In genomic region chr10:71246591-71247143, GRCh38 we compare ENCODE assay signal across 11 cellular contexts. TPM values are rescaled to one million over a fixed set of nuclear protein-coding genes. Genes with fewer than 3 reads are reported as not detected.
DNase-seq lines count a peak whose midpoint lies in the region; ATAC-seq and FAIRE-seq lines count a peak whose summit lies in the region.
"Had no signal": no experiment of that assay in that cellular context is flagged by ENCODE, and none has a peak within 500 bp of the region (broad histone marks: within the 10 kb centered on the region; RNA-seq: fewer than 3 reads in every experiment).

No MANE protein-coding gene starts in this region.

- peaks cover 0 to 8% (median 0%) of the 10 kb centered on the region in 5 donors for H3K27me3 Mint-ChIP-seq in naive thymus-derived CD4-positive, alpha-beta T cell

- peaks cover 10 to 14% of the 10 kb centered on the region in 2 donors for H3K4me1 ChIP-seq in small intestine (ENCODE audit: control insufficient read depth in 2 of 2, insufficient read depth in 1 of 2, low read depth in 1 of 2, low read length in 1 of 2)
- no peaks in the 10 kb centered on the region for H3K4me1 ChIP-seq in naive thymus-derived CD4-positive, alpha-beta T cell (ENCODE audit: control insufficient read depth in 2 of 2, insufficient read depth in 2 of 2, low read length in 2 of 2)

- H3K4me3 Mint-ChIP-seq in naive thymus-derived CD4-positive, alpha-beta T cell: no peak overlapping the region

- no peak for ATAC-seq in left cardiac atrium
- ATAC-seq in naive thymus-derived CD4-positive, alpha-beta T cell: no peak
- ATAC-seq in GM19023 (IDR thresholded peaks at IDR 0.05; ENCODE audit: unreplicated experiment): no peak

- 0 out of 2 replicates have a peak overlapping the region, but pooled peaks have one; percentile 13 for H3K27ac ChIP-seq in SK-N-MC
- peak overlapping the region; percentile 87 to 91 for H3K27ac ChIP-seq in small intestine (ENCODE audit: low read depth in 1 of 2, low read length in 1 of 2)
- no peak overlapping the region for H3K27ac ChIP-seq in naive thymus-derived CD4-positive, alpha-beta T cell (ENCODE audit: low read depth, low read length)

- H3K4me1 Mint-ChIP-seq in naive thymus-derived CD4-positive, alpha-beta T cell: no peaks in the 10 kb centered on the region

- FAIRE-seq in small intestine (lab: Jason Lieb, UNC): no peak

- no peaks in the 10 kb centered on the region for H3K27me3 ChIP-seq in small intestine (ENCODE audit: control insufficient read depth in 2 of 2, insufficient read depth in 2 of 2, low read length in 2 of 2)
- H3K27me3 ChIP-seq in naive thymus-derived CD4-positive, alpha-beta T cell (ENCODE audit: control insufficient read depth in 2 of 2, insufficient read depth in 2 of 2, low read length in 2 of 2): no peaks in the 10 kb centered on the region

- DNase-seq in KG1 (lab: John Stamatoyannopoulos, UW) (peak; percentile 15), SK-N-MC (ENCODE audit: low read depth, low spot score) (no peak), left cardiac atrium (peak; percentile 19), small intestine (peak; percentile 99), SHP77 treated with DMSO at 0.1 percent for 48 hours (lab: John Stamatoyannopoulos, UW) (no peak)
- DNase-seq in naive thymus-derived CD4-positive, alpha-beta T cell: no peak
- DNase-seq: activated CD8-positive, alpha-beta memory T cell treated with anti-CD3 and anti-CD28 coated beads, Interleukin-2, amount 50 U/mL, for 48 hours; DND-41; nucleus accumbens; T-helper 2 cell had no signal

- H3K36me3 ChIP-seq in SK-N-MC (ENCODE audit: insufficient read depth, low read length) (no peaks in the 10 kb centered on the region), small intestine (ENCODE audit: control insufficient read depth in 2 of 2, insufficient read depth in 2 of 2, low read length in 2 of 2) (no peaks in the 10 kb centered on the region)
- H3K36me3 ChIP-seq in naive thymus-derived CD4-positive, alpha-beta T cell (ENCODE audit: control insufficient read depth in 2 of 3, insufficient read depth in 3 of 3, low read length in 3 of 3): no peaks in the 10 kb centered on the region

- H3K36me3 Mint-ChIP-seq in naive thymus-derived CD4-positive, alpha-beta T cell: no peaks in the 10 kb centered on the region

- 11 to 55% (median 29%) methylated on average over 11 of the region's 11 CpGs for WGBS in small intestine, 3 donors

- intact Hi-C loops in left cardiac atrium (cut with DNase I): no loop called here
- intact Hi-C loops in naive thymus-derived CD4-positive, alpha-beta T cell (cut with micrococcal nuclease): no loop called here

- no peak overlapping the region for H3K27ac Mint-ChIP-seq in naive thymus-derived CD4-positive, alpha-beta T cell

- no peaks in the 10 kb centered on the region for H3K9me3 Mint-ChIP-seq in naive thymus-derived CD4-positive, alpha-beta T cell

- no peak overlapping the region for H3K9ac ChIP-seq in SK-N-MC (ENCODE audit: insufficient read length)

- CTCF ChIA-PET in naive thymus-derived CD4-positive, alpha-beta T cell (lab: Charles Lee): no interaction called here

- H3K9me3 ChIP-seq in SK-N-MC (ENCODE audit: low read depth, low read length) (no peaks in the 10 kb centered on the region), small intestine (ENCODE audit: control insufficient read depth, low read depth) (no peaks in the 10 kb centered on the region)
- no peaks in the 10 kb centered on the region for H3K9me3 ChIP-seq in naive thymus-derived CD4-positive, alpha-beta T cell (ENCODE audit: control insufficient read depth in 2 of 3, low read length in 3 of 3)

- H3K4me3 ChIP-seq in SK-N-MC (no peak overlapping the region), small intestine (ENCODE audit: low read depth in 1 of 2, low read length in 2 of 2) (no peak overlapping the region)
- no peak overlapping the region for H3K4me3 ChIP-seq in naive thymus-derived CD4-positive, alpha-beta T cell (ENCODE audit: low read length)

- POLR2A ChIA-PET in naive thymus-derived CD4-positive, alpha-beta T cell (lab: Charles Lee): no interaction called here

RNA-seq across cellular contexts. Expression of gene UNC5B, which starts 34.3 kb away (rescaled TPM):
- total RNA-seq in left cardiac atrium: 10 to 100 TPM; 12.4 to 17.7 TPM
- 10 to 100 TPM in 1 of 3 donors, 1 to 10 TPM in 1, under 1 TPM in 1; 0.27 to 10.9 (median 2.5) TPM for polyA plus RNA-seq in small intestine
- total RNA-seq in naive thymus-derived CD4-positive, alpha-beta T cell: under 1 TPM in 2 of 5 experiments, not detected in 3; 0.08 TPM
- polyA plus RNA-seq in naive thymus-derived CD4-positive, alpha-beta T cell: not detected

Comparison
In these comparisons a context has a peak if more than half of its experiments do, and no peak if none do; other contexts are left out.
1. DNase-seq: peak in KG1 (single experiment), left cardiac atrium (single experiment) and small intestine (single experiment); none in SK-N-MC (single experiment), naive thymus-derived CD4-positive, alpha-beta T cell (0 of 9) and SHP77 treated with DMSO at 0.1 percent for 48 hours (single experiment).
2. RNA of gene UNC5B, which starts 34.3 kb away (total RNA-seq): 12.4 to 17.7 TPM in left cardiac atrium; 0.08 TPM in naive thymus-derived CD4-positive, alpha-beta T cell; every median in the first group is over 10 times any median in the second.